ENCODE assay signal across 9 cellular contexts in genomic region chr22:33598821-33599220, GRCh38.
"Had no signal": no experiment of that assay in that cellular context is flagged by ENCODE, and none has a peak within 500 bp of the region (broad histone marks: within the 10 kb centered on the region; RNA-seq: fewer than 3 reads in every experiment).

No MANE protein-coding gene starts in this region.

- H3K36me3 ChIP-seq: HAP-1 had no signal

- H3K4me3 ChIP-seq: GM23248, HAP-1 had no signal

- H3K27ac ChIP-seq: GM23248, HL-60 had no signal

- H2AFZ ChIP-seq: GM23248 had no signal

- H3K9me3 ChIP-seq: HAP-1 had no signal

- H3K9ac ChIP-seq: GM23248 had no signal

- ATAC-seq: HCT116, HepG2 had no signal

- DNase-seq: GM23248, GOT3, H7, HFFc6, KBM-7 had no signal
